25 cellular contexts compared by ENCODE assay signal in the genomic region with DNA sequence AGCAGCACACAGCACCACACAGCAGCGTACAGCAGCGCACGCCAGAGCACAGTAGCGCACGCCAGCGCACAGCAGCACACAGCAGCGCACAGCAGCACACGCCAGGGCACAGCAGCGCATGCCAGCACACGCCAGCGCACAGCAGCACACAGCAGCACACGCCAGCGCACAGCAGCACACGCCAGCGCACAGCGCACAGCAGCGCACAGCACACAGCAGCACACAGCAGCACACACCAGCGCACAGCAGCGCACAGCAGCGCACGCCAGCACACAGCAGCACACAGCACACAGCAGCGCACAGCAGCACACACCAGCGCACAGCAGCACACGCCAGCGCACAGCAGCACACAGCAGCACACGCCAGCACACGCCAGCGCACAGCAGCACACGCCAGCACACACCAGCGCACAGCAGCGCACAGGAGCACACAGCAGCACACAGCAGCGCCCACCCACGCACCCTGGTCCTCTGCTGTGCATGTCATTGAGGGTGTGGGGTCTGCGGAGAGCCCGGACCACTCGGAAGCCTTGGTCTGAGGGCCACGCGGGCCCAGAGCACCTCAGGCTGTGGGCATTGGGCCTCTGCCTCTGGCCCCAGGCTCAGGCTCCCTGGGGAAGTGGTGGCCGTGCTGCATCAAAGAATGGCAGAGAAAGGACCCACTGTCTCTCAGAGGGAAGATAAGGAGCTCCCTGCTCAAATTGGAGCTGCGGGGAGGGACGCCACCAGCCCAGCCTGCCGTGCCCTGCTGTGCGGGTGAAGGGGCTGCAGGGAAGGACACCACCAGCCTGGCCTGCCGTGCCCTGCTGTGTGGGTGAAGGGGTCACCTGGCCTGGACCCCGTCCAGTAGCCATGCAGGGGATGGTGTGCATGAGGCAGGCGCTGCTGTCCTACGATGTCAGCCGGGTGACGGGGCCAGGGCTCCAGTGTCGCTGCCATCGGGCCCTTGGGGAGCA. TPM values are rescaled to one million over a fixed set of nuclear protein-coding genes. Genes with fewer than 3 reads are reported as not detected.
"Had no signal": no experiment of that assay in that cellular context is flagged by ENCODE, and none has a peak within 500 bp of the region (broad histone marks: within the 10 kb centered on the region; RNA-seq: fewer than 3 reads in every experiment).

No MANE protein-coding gene starts in this region.

- H3K4me3 Mint-ChIP-seq: activated CD8-positive, alpha-beta T cell treated with anti-CD3 and anti-CD28 coated beads, Interleukin-2, amount 10 ng/mL, durations not matched to agents 7 days and 5 days; activated naive CD8-positive, alpha-beta T cell treated with anti-CD3 and anti-CD28 coated beads, Interleukin-2, amount 10 ng/mL, durations not matched to agents 7 days and 5 days; T-helper 1 cell treated with Interleukin-12 subunit alpha and Interleukin-12 subunit beta and Interleukin-4 antibody, amounts not matched to agents 30 μg/mL and 1 μg/mL, for 36 hours; WTC11 had no signal

- H3K36me3 Mint-ChIP-seq: WTC11 had no signal

- H3K27me3 Mint-ChIP-seq: activated naive CD8-positive, alpha-beta T cell treated with anti-CD3 and anti-CD28 coated beads, Interleukin-2, amount 10 ng/mL, durations not matched to agents 7 days and 5 days had no signal

- H3K9me3 ChIP-seq: adrenal gland, breast epithelium, Peyer's patch had no signal

- H3K4me1 Mint-ChIP-seq: WTC11 had no signal

- H3K4me1 ChIP-seq: adrenal gland, breast epithelium had no signal

- DNase-seq: activated CD4-positive, alpha-beta T cell treated with anti-CD3 and anti-CD28 coated beads for 48 hours; activated CD4-positive, alpha-beta T cell treated with anti-CD3 and anti-CD28 coated beads, Interleukin-2, amount 50 U/mL, for 4 hours; activated CD4-positive, CD25-positive, alpha-beta regulatory T cell treated with anti-CD3 and anti-CD28 coated beads, Interleukin-2, amount 50 U/mL, for 72 hours; activated CD8-positive, alpha-beta memory T cell treated with anti-CD3 and anti-CD28 coated beads, Interleukin-2, amount 50 U/mL, for 48 hours; activated CD8-positive, alpha-beta T cell treated with anti-CD3 and anti-CD28 coated beads, Interleukin-2, amount 10 ng/mL, durations not matched to agents 7 days and 5 days; activated naive CD4-positive, alpha-beta T cell treated with anti-CD3 and anti-CD28 coated beads, Interleukin-2, amount 50 U/mL, for 16 hours; activated naive CD8-positive, alpha-beta T cell treated with anti-CD3 and anti-CD28 coated beads, Interleukin-2, amount 10 ng/mL, durations not matched to agents 7 days and 5 days; activated T-cell treated with anti-CD3 and anti-CD28 coated beads, Interleukin-2, amount 50 U/mL, for 1 hour; adrenal gland; anterior cingulate cortex; caudate nucleus; Karpas-422; MM.1S; NCI-H1105; NCI-H1436; NCI-H1694 treated with DMSO at 0.1 percent for 48 hours; NCI-H2029 treated with DMSO at 0.1 percent for 48 hours; NCI-H446; NCI-H524; Peyer's patch; SHP77 treated with DMSO at 0.1 percent for 48 hours had no signal

- H3K27ac Mint-ChIP-seq: activated CD8-positive, alpha-beta T cell treated with anti-CD3 and anti-CD28 coated beads, Interleukin-2, amount 10 ng/mL, durations not matched to agents 7 days and 5 days; activated naive CD8-positive, alpha-beta T cell treated with anti-CD3 and anti-CD28 coated beads, Interleukin-2, amount 10 ng/mL, durations not matched to agents 7 days and 5 days; T-helper 1 cell treated with Interleukin-12 subunit alpha and Interleukin-12 subunit beta and Interleukin-4 antibody, amounts not matched to agents 30 μg/mL and 1 μg/mL, for 36 hours had no signal

- H3K36me3 ChIP-seq: adrenal gland, breast epithelium, Peyer's patch had no signal

- H3K4me3 ChIP-seq: adrenal gland, breast epithelium, Peyer's patch had no signal

- ATAC-seq: activated CD8-positive, alpha-beta T cell treated with anti-CD3 and anti-CD28 coated beads, Interleukin-2, amount 10 ng/mL, durations not matched to agents 7 days and 5 days; WTC11 had no signal

- H3K27me3 ChIP-seq: adrenal gland, breast epithelium, Peyer's patch had no signal

- H3K9me3 Mint-ChIP-seq: T-helper 1 cell treated with Interleukin-12 subunit alpha and Interleukin-12 subunit beta and Interleukin-4 antibody, amounts not matched to agents 30 μg/mL and 1 μg/mL, for 36 hours; WTC11 had no signal

- H3K27ac ChIP-seq: adrenal gland, breast epithelium, Peyer's patch had no signal

RNA-seq across cellular contexts. Expression of gene CYP2W1, which starts 33.9 kb away (rescaled TPM):
- total RNA-seq: activated CD8-positive, alpha-beta T cell treated with anti-CD3 and anti-CD28 coated beads, Interleukin-2, amount 10 ng/mL, durations not matched to agents 7 days and 5 days; activated naive CD8-positive, alpha-beta T cell treated with anti-CD3 and anti-CD28 coated beads, Interleukin-2, amount 10 ng/mL, durations not matched to agents 7 days and 5 days; breast epithelium; SK-MEL-5; WTC11 had no signal
